In the genomic region with DNA sequence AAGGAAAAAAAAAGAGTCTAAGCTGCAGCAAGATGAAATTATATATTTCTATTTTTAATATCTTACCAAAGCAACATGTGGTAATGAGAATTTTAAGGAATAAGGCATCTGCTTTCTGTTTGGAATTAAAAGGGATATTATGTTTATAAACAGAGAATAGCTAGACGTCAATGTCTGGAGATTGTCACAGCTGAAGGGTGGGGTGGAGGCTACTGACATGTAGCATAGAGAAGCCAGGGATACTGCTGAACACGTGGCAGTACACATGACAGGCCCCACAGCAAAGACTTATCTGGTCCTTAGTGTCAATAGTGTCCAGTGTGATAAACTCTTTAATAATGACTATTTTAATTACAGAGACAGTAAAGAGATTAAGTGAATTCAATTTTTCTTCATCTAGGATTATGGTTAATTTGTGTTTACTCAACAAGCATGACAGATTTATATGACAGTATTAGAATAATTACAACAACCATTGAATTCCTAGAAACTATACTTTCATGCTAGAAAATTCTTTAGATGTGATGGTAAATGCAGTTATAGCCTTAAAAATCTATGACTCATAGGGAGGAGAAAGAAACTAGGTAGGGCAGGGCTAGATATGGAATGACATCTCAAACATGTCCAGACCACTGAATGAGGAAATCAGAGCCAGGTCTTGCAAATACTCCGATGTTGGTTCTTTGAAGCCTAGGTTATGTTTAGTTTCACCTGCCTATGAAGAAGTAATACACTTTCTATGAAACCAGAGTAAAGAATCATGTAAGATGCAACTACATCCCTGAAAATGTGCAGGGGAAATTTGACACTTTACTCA, we compare ENCODE assay signal across 21 cellular contexts.
DNase-seq lines count a peak whose midpoint lies in the region; ATAC-seq and TF ChIP-seq lines count a peak whose summit lies in the region.
"Had no signal": no experiment of that assay in that cellular context is flagged by ENCODE, and none has a peak within 500 bp of the region (broad histone marks: within the 10 kb centered on the region; RNA-seq: fewer than 3 reads in every experiment).

No MANE protein-coding gene starts in this region.

- H3K36me3 ChIP-seq in mucosa of descending colon (ENCODE audit: low read depth): no peaks in the 10 kb centered on the region
- H3K36me3 ChIP-seq: lower lobe of right lung had no signal

- no peaks in the 10 kb centered on the region for H3K27me3 ChIP-seq in CD4-positive, alpha-beta T cell (ENCODE audit: control insufficient read depth, insufficient read depth, low read length)

- no peak overlapping the region for H3K27ac ChIP-seq in RWPE1
- no peak overlapping the region for H3K27ac ChIP-seq in CD4-positive, alpha-beta T cell (ENCODE audit: low read depth, low read length)
- H3K27ac ChIP-seq: HL-60, lower lobe of right lung, parathyroid adenoma, VCaP had no signal

- intact Hi-C loops in mucosa of descending colon (cut with DNase I, micrococcal nuclease): no loop called here
- intact Hi-C loops in CD4-positive, alpha-beta T cell (cut with DNase I, micrococcal nuclease): no loop called here

- peaks cover 3% of the 10 kb centered on the region for H3K9me3 Mint-ChIP-seq in CD4-positive, alpha-beta T cell

- H3K4me1 Mint-ChIP-seq in CD4-positive, alpha-beta T cell (ENCODE audit: low read depth): no peaks in the 10 kb centered on the region
- H3K4me1 Mint-ChIP-seq: naive B cell had no signal

- H3K4me3 Mint-ChIP-seq in CD4-positive, alpha-beta T cell: no peak overlapping the region
- H3K4me3 Mint-ChIP-seq: T-helper 1 cell treated with Interleukin-12 subunit alpha and Interleukin-12 subunit beta and Interleukin-4 antibody, amounts not matched to agents 30 μg/mL and 1 μg/mL, for 36 hours had no signal

- TF ChIP-seq CTCF in RWPE1 (conservative IDR thresholded peaks at IDR 0.05; ENCODE audit: low read depth) (no peak), mucosa of descending colon (IDR thresholded peaks at IDR 0.05) (no peak)
- no peak for TF ChIP-seq CTCF in CD4-positive, alpha-beta T cell (IDR thresholded peaks at IDR 0.05)

- ATAC-seq in esophagus mucosa (peak; percentile 31), mucosa of descending colon (peak; percentile 72)
- no peak for ATAC-seq in CD4-positive, alpha-beta T cell (ENCODE audit: poor library complexity)
- ATAC-seq: lower lobe of right lung had no signal

- H3K4me3 ChIP-seq in mucosa of descending colon: no peak overlapping the region
- H3K4me3 ChIP-seq: lower lobe of right lung had no signal

- CTCF ChIA-PET in RWPE1 (lab: Yijun Ruan, JAX): no interaction called here
- CTCF ChIA-PET in CD4-positive, alpha-beta T cell (lab: Charles Lee): no interaction called here

- peak; percentile 43 for DNase-seq in H4 (ENCODE audit: low spot score)
- peak; percentile 76 for DNase-seq in RWPE1 (ENCODE audit: low spot score)
- no peak for DNase-seq in mucosa of descending colon
- DNase-seq in hippocampal formation (lab: John Stamatoyannopoulos, UW): no peak
- no peak for DNase-seq in stimulated activated CD8-positive, alpha-beta memory T cell treated with anti-CD3 and anti-CD28 coated beads, Interleukin-4, amount 100 ng/mL, for 48 hours
- no peak for DNase-seq in NCI-H2227 (lab: John Stamatoyannopoulos, UW; ENCODE audit: unreplicated experiment)
- no peak for DNase-seq in CD4-positive, alpha-beta T cell
- DNase-seq: activated CD4-positive, alpha-beta T cell treated with anti-CD3 and anti-CD28 coated beads, Interleukin-2, amount 50 U/mL, for 4 hours; glutamatergic neuron; H7; lower lobe of right lung; naive B cell; NCI-H1436 treated with DMSO at 0.1 percent for 48 hours; NCI-H345; Right ventricle myocardium superior; stimulated activated CD4-positive, alpha-beta T cell treated with anti-CD3 and anti-CD28 coated beads, Interleukin-2, amount 100 ng/mL, for 48 hours had no signal

- H3K36me3 Mint-ChIP-seq in CD4-positive, alpha-beta T cell (ENCODE audit: low read depth): no peaks in the 10 kb centered on the region
- H3K36me3 Mint-ChIP-seq: naive B cell had no signal

- no peak overlapping the region for H3K27ac Mint-ChIP-seq in CD4-positive, alpha-beta T cell
- H3K27ac Mint-ChIP-seq: naive B cell; T-helper 1 cell treated with Interleukin-12 subunit alpha and Interleukin-12 subunit beta and Interleukin-4 antibody, amounts not matched to agents 30 μg/mL and 1 μg/mL, for 36 hours had no signal

- H3K27me3 Mint-ChIP-seq in CD4-positive, alpha-beta T cell: no peaks in the 10 kb centered on the region
- H3K27me3 Mint-ChIP-seq: naive B cell had no signal

- no peaks in the 10 kb centered on the region for H3K9me3 ChIP-seq in mucosa of descending colon
- no peaks in the 10 kb centered on the region for H3K9me3 ChIP-seq in CD4-positive, alpha-beta T cell (ENCODE audit: control insufficient read depth, low read length)
- H3K9me3 ChIP-seq: lower lobe of right lung had no signal

- no peaks in the 10 kb centered on the region for H3K4me1 ChIP-seq in mucosa of descending colon (ENCODE audit: low read depth)
- H3K4me1 ChIP-seq: lower lobe of right lung, parathyroid adenoma had no signal

- POLR2A ChIA-PET in RWPE1 (lab: Yijun Ruan, JAX; ENCODE audit: low non-redundant PET): no interaction called here
- POLR2A ChIA-PET in CD4-positive, alpha-beta T cell (lab: Charles Lee): interaction anchor here (0.5 kb wide), 1 partner anchor 23 kb away, joined by 3 read pairs; no protein-coding TSS in a partner anchor

Comparison
In these comparisons a context has a peak if more than half of its experiments do, and no peak if none do; other contexts are left out.
1. DNase-seq: peak in H4 (single experiment) and RWPE1 (single experiment); none in mucosa of descending colon (0 of 3), hippocampal formation (0 of 2), stimulated activated CD8-positive, alpha-beta memory T cell treated with anti-CD3 and anti-CD28 coated beads, Interleukin-4, amount 100 ng/mL, for 48 hours (single experiment), NCI-H2227 (single experiment) and CD4-positive, alpha-beta T cell (0 of 10).